8 cellular contexts compared by ENCODE assay signal in the genomic region with DNA sequence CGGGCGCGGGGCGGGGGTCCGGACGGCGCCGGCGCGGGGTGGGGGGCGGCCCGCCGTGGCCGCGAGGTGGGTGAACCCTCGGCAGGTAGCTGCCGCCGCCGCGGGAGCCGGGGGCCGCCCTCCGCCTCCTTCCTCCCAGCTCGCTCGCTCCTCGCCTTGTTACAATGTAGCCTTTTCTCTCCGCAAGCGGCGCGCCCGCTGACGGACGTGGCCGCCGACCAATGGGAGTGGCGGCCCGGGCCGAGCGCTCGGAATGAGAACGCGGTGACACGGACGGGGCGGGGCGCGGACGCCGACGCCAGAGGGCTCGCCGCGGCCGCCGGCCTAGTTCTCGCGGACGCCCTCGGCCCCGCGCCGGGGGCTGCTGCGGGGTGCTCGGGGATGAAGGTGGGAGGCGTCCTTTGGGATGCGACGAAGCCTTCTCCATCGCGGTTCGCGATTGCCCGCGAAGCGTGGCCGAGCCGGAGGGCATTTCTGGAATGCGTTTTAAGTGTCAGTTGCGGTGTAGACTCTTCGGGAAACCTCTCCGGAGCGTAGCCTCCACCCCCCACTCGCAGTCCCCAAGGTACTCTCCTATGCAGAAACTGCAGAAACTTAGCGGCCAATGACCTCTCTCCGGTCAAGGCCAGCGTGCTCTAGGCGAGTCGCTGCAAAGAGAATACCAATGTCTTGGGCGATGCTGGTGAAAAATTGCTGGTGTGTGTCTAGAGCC. TPM values are rescaled to one million over a fixed set of nuclear protein-coding genes. Genes with fewer than 3 reads are reported as not detected.
DNase-seq lines count a peak whose midpoint lies in the region; ATAC-seq and TF ChIP-seq lines count a peak whose summit lies in the region.

No MANE protein-coding gene starts in this region.

- peaks cover 49% of the 10 kb centered on the region for H3K27me3 ChIP-seq in neutrophil
- H3K27me3 ChIP-seq in subcutaneous abdominal adipose tissue (ENCODE audit: control insufficient read depth in 5 of 5, insufficient read depth in 4 of 5, low read length in 5 of 5), result no peaks in the 10 kb centered on the region

- peak overlapping the region; percentile 59 to 88 (median 79) for H3K9ac ChIP-seq in subcutaneous abdominal adipose tissue (ENCODE audit: low read length in 5 of 5)

- H3K27ac ChIP-seq in neutrophil (peak overlapping the region; percentile 69), subcutaneous abdominal adipose tissue (ENCODE audit: low read depth, low read length) (peak overlapping the region; percentile 62)

- TF ChIP-seq CTCF in neutrophil (IDR thresholded peaks at IDR 0.05), result peak; percentile 57

- H3K9me3 ChIP-seq in neutrophil, result no peaks in the 10 kb centered on the region
- peaks cover 0 to 3% (median 0%) of the 10 kb centered on the region in 5 donors for H3K9me3 ChIP-seq in subcutaneous abdominal adipose tissue (ENCODE audit: control insufficient read depth in 5 of 5, low read length in 5 of 5)

- ATAC-seq in HG02588 (IDR thresholded peaks at IDR 0.05; ENCODE audit: unreplicated experiment), result peak; percentile 99

- H3K36me3 ChIP-seq in neutrophil (no peaks in the 10 kb centered on the region), subcutaneous abdominal adipose tissue (ENCODE audit: control insufficient read depth in 5 of 5, insufficient read depth in 5 of 5, low read length in 5 of 5) (no peaks in the 10 kb centered on the region)

- peak; percentile 76 for DNase-seq in NCI-H1048 (lab: John Stamatoyannopoulos, UW)
- DNase-seq in SK-N-DZ (ENCODE audit: low spot score), result peak; percentile 93
- peak; percentile 94 for DNase-seq in activated naive CD4-positive, alpha-beta T cell treated with anti-CD3 and anti-CD28 coated beads, Interleukin-2, amount 50 U/mL, for 16 hours
- peak; percentile 98 for DNase-seq in germinal center (ENCODE audit: low spot score)

- peaks cover 18% of the 10 kb centered on the region in 2 experiments for H3K4me1 ChIP-seq in neutrophil (ENCODE audit: control insufficient read depth in 1 of 2, insufficient read depth in 1 of 2, low read depth in 1 of 2, low read length in 1 of 2)
- peaks cover 0 to 24% (median 21%) of the 10 kb centered on the region in 5 donors for H3K4me1 ChIP-seq in subcutaneous abdominal adipose tissue (ENCODE audit: control insufficient read depth in 5 of 5, insufficient read depth in 5 of 5, low read length in 5 of 5)

- H3K4me3 ChIP-seq in GM08714 (ENCODE audit: low read length) (peak overlapping the region; percentile 61), neutrophil (ENCODE audit: low read depth in 1 of 2, low read length in 1 of 2) (peak overlapping the region; percentile 67 to 78), subcutaneous abdominal adipose tissue (ENCODE audit: low read depth in 1 of 5, low read length in 5 of 5) (peak overlapping the region; percentile 80 to 88 (median 83))

RNA-seq across cellular contexts. Expression of gene PRDM11, which starts 0.7 kb away (rescaled TPM):
- polyA plus RNA-seq in SK-N-DZ (2014; cell fraction: cytosol; rRNA removed), result 0.31 TPM in 2 replicates
- 1.1 and 1.5 TPM in 2 replicates for polyA plus RNA-seq in SK-N-DZ (2014; cell fraction: nucleus; rRNA removed)

Comparison
In these comparisons a context has a peak if more than half of its experiments do, and no peak if none do; other contexts are left out.
1. Peak in every context shown above with its lines: DNase-seq, ATAC-seq, H3K4me3 ChIP-seq and H3K27ac ChIP-seq.